In genomic region chr5:28810751-28811136, GRCh38 we compare ENCODE assay signal across 20 cellular contexts.
DNase-seq lines count a peak whose midpoint lies in the region; ATAC-seq and TF ChIP-seq lines count a peak whose summit lies in the region.
"Had no signal": no experiment of that assay in that cellular context is flagged by ENCODE, and none has a peak within 500 bp of the region (broad histone marks: within the 10 kb centered on the region; RNA-seq: fewer than 3 reads in every experiment).

No MANE protein-coding gene starts in this region.

- DNase-seq in A673 (ENCODE audit: low spot score) (peak; percentile 2), HT1080 (ENCODE audit: low read depth) (peak; percentile 18), NCI-H460 (ENCODE audit: extremely low read depth, low read depth) (peak; percentile 4), endodermal cell (no peak), GOT3 (lab: John Stamatoyannopoulos, UW) (no peak), NCI-H1930 (lab: John Stamatoyannopoulos, UW) (no peak)
- DNase-seq: activated CD4-positive, alpha-beta T cell treated with anti-CD3 and anti-CD28 coated beads, Interleukin-2, amount 50 U/mL, for 1 hour; activated gamma-delta T cell; central memory CD4-positive, alpha-beta T cell; mesendoderm; NCI-H1417 treated with DMSO at 0.1 percent for 48 hours; NCI-H345; T-cell had no signal

- H3K9me3 Mint-ChIP-seq in endodermal cell, result peaks cover 7% of the 10 kb centered on the region

- no peak overlapping the region for H3K9ac ChIP-seq in endodermal cell (ENCODE audit: extremely low read depth, low read length, poor library complexity, severe bottlenecking)
- H3K9ac ChIP-seq: KMS-11 had no signal

- H3K27me3 ChIP-seq in A673 (replicated peaks; ENCODE audit: insufficient read depth, low read depth, low read length, poor library complexity) (no peaks in the 10 kb centered on the region), endodermal cell (ENCODE audit: control insufficient read depth, insufficient read depth, low read length, poor library complexity, severe bottlenecking) (no peaks in the 10 kb centered on the region)

- H3K36me3 ChIP-seq in A673 (ENCODE audit: insufficient read depth, low read length, poor library complexity, severe bottlenecking) (no peaks in the 10 kb centered on the region), endodermal cell (ENCODE audit: control insufficient read depth, insufficient read depth, low read length) (no peaks in the 10 kb centered on the region)

- peaks cover 2% of the 10 kb centered on the region for H3K4me1 Mint-ChIP-seq in endodermal cell
- H3K4me1 Mint-ChIP-seq: T-cell had no signal

- H3K9me3 ChIP-seq in A673 (ENCODE audit: low read depth, low read length, poor library complexity, severe bottlenecking) (no peaks in the 10 kb centered on the region), endodermal cell (ENCODE audit: control insufficient read depth, low read length) (no peaks in the 10 kb centered on the region)
- H3K9me3 ChIP-seq: psoas muscle had no signal

- no peak overlapping the region for H3K4me3 Mint-ChIP-seq in endodermal cell
- H3K4me3 Mint-ChIP-seq: natural killer cell treated with Interleukin-12 subunit alpha and Interleukin-12 subunit beta and Interleukin-15 and Interleukin-18, amount 100 ng/mL, for 72 hours; T-cell had no signal

- H3K27me3 Mint-ChIP-seq in endodermal cell (ENCODE audit: insufficient read depth), result no peaks in the 10 kb centered on the region
- H3K27me3 Mint-ChIP-seq: natural killer cell treated with Interleukin-12 subunit alpha and Interleukin-12 subunit beta and Interleukin-15 and Interleukin-18, amount 100 ng/mL, for 72 hours; T-cell had no signal

- POLR2A ChIA-PET in A673 (lab: Charles Lee; ENCODE audit: low non-redundant PET), result no interaction called here

- BruUV-seq in A673 (replicated peaks; lab: Mats Ljungman, UMichigan), result no TSS peak

- ATAC-seq in GM19467 (IDR thresholded peaks at IDR 0.05; ENCODE audit: unreplicated experiment) (no peak), GM18511 (IDR thresholded peaks at IDR 0.05; ENCODE audit: unreplicated experiment) (no peak)
- ATAC-seq: esophagus mucosa; natural killer cell treated with Interleukin-12 subunit alpha and Interleukin-12 subunit beta and Interleukin-15 and Interleukin-18, amount 100 ng/mL, for 72 hours; psoas muscle; T-cell had no signal

- 84 to 87% methylated on average over 4 of the region's 4 CpGs for WGBS in endodermal cell (ENCODE audit: insufficient coverage in 1 of 2, insufficient read length in 1 of 2), 2 experiments

- H3K27ac ChIP-seq in A673 (ENCODE audit: low read depth, low read length, poor library complexity, severe bottlenecking), result no peak overlapping the region
- H3K27ac ChIP-seq in endodermal cell (ENCODE audit: low read depth, low read length), result no peak overlapping the region
- H3K27ac ChIP-seq: KMS-11, psoas muscle had no signal

- no peak overlapping the region for H3K27ac Mint-ChIP-seq in endodermal cell
- H3K27ac Mint-ChIP-seq: natural killer cell treated with Interleukin-12 subunit alpha and Interleukin-12 subunit beta and Interleukin-15 and Interleukin-18, amount 100 ng/mL, for 72 hours; T-cell had no signal

- H3K4me1 ChIP-seq in A673 (ENCODE audit: insufficient read depth, low read length, poor library complexity, severe bottlenecking) (no peaks in the 10 kb centered on the region), endodermal cell (ENCODE audit: control insufficient read depth, insufficient read depth, low read length) (no peaks in the 10 kb centered on the region)
- H3K4me1 ChIP-seq: psoas muscle had no signal

- H3K36me3 Mint-ChIP-seq in endodermal cell (ENCODE audit: low read depth), result no peaks in the 10 kb centered on the region
- H3K36me3 Mint-ChIP-seq: natural killer cell treated with Interleukin-12 subunit alpha and Interleukin-12 subunit beta and Interleukin-15 and Interleukin-18, amount 100 ng/mL, for 72 hours; T-cell had no signal

- H3K4me3 ChIP-seq in A673 (ENCODE audit: low read depth, low read length, poor library complexity, severe bottlenecking) (no peak overlapping the region), endodermal cell (ENCODE audit: low read length) (no peak overlapping the region)
- H3K4me3 ChIP-seq: psoas muscle, smooth muscle cell had no signal

- intact Hi-C loops in A673 (cut with micrococcal nuclease; ENCODE audit: unreplicated experiment), result no loop called here

- TF ChIP-seq CTCF in A673 (conservative IDR thresholded peaks at IDR 0.05; ENCODE audit: low read depth, low read length) (0 out of 2 replicates have a peak, but pooled peaks have one; percentile 23), endodermal cell (conservative IDR thresholded peaks at IDR 0.05) (peak; percentile 38)

- CTCF ChIA-PET in A673 (lab: Charles Lee), result interaction anchor here (0.6 to 0.7 kb wide), 2 partner anchors 466 to 744 kb away, joined by 3 to 5 read pairs; no protein-coding TSS in a partner anchor

Comparison
In these comparisons a context has a peak if more than half of its experiments do, and no peak if none do; other contexts are left out.
1. DNase-seq: peak in A673 (single experiment), HT1080 (single experiment) and NCI-H460 (single experiment); none in endodermal cell (single experiment), GOT3 (single experiment) and NCI-H1930 (0 of 2).